23 cellular contexts compared by ENCODE assay signal in genomic region chrX:137916090-137916746, GRCh38.
DNase-seq lines count a peak whose midpoint lies in the region; ATAC-seq and TF ChIP-seq lines count a peak whose summit lies in the region.
"Had no signal": no experiment of that assay in that cellular context is flagged by ENCODE, and none has a peak within 500 bp of the region (broad histone marks: within the 10 kb centered on the region; RNA-seq: fewer than 3 reads in every experiment).

No MANE protein-coding gene starts in this region.

- TF ChIP-seq CTCF in hepatocyte (IDR thresholded peaks at IDR 0.05; ENCODE audit: poor library complexity), result no peak
- no peak for TF ChIP-seq CTCF in adrenal gland (IDR thresholded peaks at IDR 0.05)
- no peak for TF ChIP-seq CTCF in foreskin fibroblast (IDR thresholded peaks at IDR 0.05; ENCODE audit: low read depth, low read length)

- intact Hi-C loops in adrenal gland (cut with DNase I), result no loop called here

- no peaks in the 10 kb centered on the region for H3K79me2 ChIP-seq in hepatocyte

- no peak overlapping the region for H3K4me2 ChIP-seq in hepatocyte

- H3K27me3 ChIP-seq in hepatocyte (no peaks in the 10 kb centered on the region), adrenal gland (peaks cover 5% of the 10 kb centered on the region)
- H3K27me3 ChIP-seq: brain microvascular endothelial cell, gastrocnemius medialis, neutrophil, right atrium auricular region, tibial nerve had no signal

- H3K36me3 ChIP-seq in hepatocyte (replicated peaks; ENCODE audit: insufficient read depth, low read depth) (no peaks in the 10 kb centered on the region), adrenal gland (replicated peaks in 1 of 2) (no peaks in the 10 kb centered on the region)
- H3K36me3 ChIP-seq: brain microvascular endothelial cell, gastrocnemius medialis, neutrophil, right atrium auricular region, tibial nerve had no signal

- no peak for ATAC-seq in GM18873 (IDR thresholded peaks at IDR 0.05; ENCODE audit: low FRiP score, unreplicated experiment)
- ATAC-seq in HG03442 (IDR thresholded peaks at IDR 0.05; ENCODE audit: unreplicated experiment), result no peak
- ATAC-seq: activated CD8-positive, alpha-beta T cell treated with anti-CD3 and anti-CD28 coated beads for 36 hours; activated T-cell treated with anti-CD3 and anti-CD28 coated beads, Interleukin-2, amount 50 U/mL, for 72 hours; gastrocnemius medialis; left ventricle myocardium superior; stimulated activated naive B cell treated with anti-CD40 and anti-IgM and Interleukin-4, amounts not matched to agents 10 μg/mL and 1 μg/mL and 100 μg/mL, for 72 hours; T-helper 17 cell had no signal

- no peak for TF ChIP-seq POLR2A in adrenal gland (IDR thresholded peaks at IDR 0.05)

- H4K20me1 ChIP-seq in hepatocyte (ENCODE audit: insufficient read depth, poor library complexity, severe bottlenecking), result no peaks in the 10 kb centered on the region

- no peak overlapping the region for H2AFZ ChIP-seq in hepatocyte

- H3K4me1 ChIP-seq in hepatocyte (ENCODE audit: insufficient read depth) (no peaks in the 10 kb centered on the region), adrenal gland (replicated peaks in 1 of 2) (no peaks in the 10 kb centered on the region)
- H3K4me1 ChIP-seq: gastrocnemius medialis, right atrium auricular region, tibial nerve had no signal

- 57% methylated on average over 6 of the region's 6 CpGs for WGBS in hepatocyte (ENCODE audit: low lambda C conversion rate, missing lambda C conversion rate)
- WGBS in adrenal gland, 4 donors, result 30 to 50% (median 38%) methylated on average over 2 to 6 of the region's 6 CpGs

- no peaks in the 10 kb centered on the region for H3K9me2 ChIP-seq in hepatocyte (replicated peaks; ENCODE audit: insufficient read depth)

- H3K4me3 ChIP-seq in hepatocyte, result no peak overlapping the region
- no peak overlapping the region for H3K4me3 ChIP-seq in adrenal gland
- no peak overlapping the region for H3K4me3 ChIP-seq in foreskin fibroblast (ENCODE audit: low read depth in 1 of 2, low read length in 2 of 2)
- H3K4me3 ChIP-seq: gastrocnemius medialis, right atrium auricular region, tibial nerve had no signal

- H3K27ac ChIP-seq in hepatocyte, result no peak overlapping the region
- H3K27ac ChIP-seq in adrenal gland, result no peak overlapping the region
- H3K27ac ChIP-seq: brain microvascular endothelial cell, gastrocnemius medialis, neutrophil, right atrium auricular region, tibial nerve had no signal

- DNase-seq in DMS153 (lab: John Stamatoyannopoulos, UW), result peak; percentile 82
- peak; percentile 79 for DNase-seq in NCI-H1105 (lab: John Stamatoyannopoulos, UW)
- peak; percentile 35 for DNase-seq in NCI-H69 (lab: John Stamatoyannopoulos, UW)
- DNase-seq in hepatocyte (ENCODE audit: low spot score), result peak; percentile 9
- DNase-seq in adrenal gland, result no peak
- DNase-seq in foreskin fibroblast, result no peak
- DNase-seq: activated CD4-positive, CD25-positive, alpha-beta regulatory T cell; activated CD8-positive, alpha-beta T cell treated with anti-CD3 and anti-CD28 coated beads for 36 hours; activated T-cell treated with anti-CD3 and anti-CD28 coated beads, Interleukin-2, amount 50 U/mL, for 72 hours; brain microvascular endothelial cell; CD4-positive, alpha-beta T cell; gastrocnemius medialis; HCEC 1CT; KG1; left ventricle myocardium superior; NCI-H1048; stimulated activated naive B cell treated with anti-CD40 and anti-IgM and Interleukin-4, amounts not matched to agents 10 μg/mL and 1 μg/mL and 100 μg/mL, for 72 hours; T-helper 17 cell had no signal

- H3K9me3 ChIP-seq in hepatocyte (ENCODE audit: low read depth), result no peaks in the 10 kb centered on the region
- no peaks in the 10 kb centered on the region for H3K9me3 ChIP-seq in adrenal gland (replicated peaks in 1 of 3)
- H3K9me3 ChIP-seq: gastrocnemius medialis, neutrophil, right atrium auricular region, tibial nerve had no signal

Comparison
In these comparisons a context has a peak if more than half of its experiments do, and no peak if none do; other contexts are left out.
1. DNase-seq: peak in DMS153 (single experiment), NCI-H1105 (single experiment), NCI-H69 (single experiment) and hepatocyte (single experiment); none in adrenal gland (0 of 7) and foreskin fibroblast (0 of 2).